In genomic region chr2:102839668-102840388, GRCh38 we compare ENCODE assay signal across 8 cellular contexts.
DNase-seq lines count a peak whose midpoint lies in the region; ATAC-seq and TF ChIP-seq lines count a peak whose summit lies in the region.

No MANE protein-coding gene starts in this region.

- no peak overlapping the region for H3K18ac ChIP-seq in IMR-90 (ENCODE audit: low read depth, low read length)

- no peaks in the 10 kb centered on the region for H3F3A ChIP-seq in PC-3 (ENCODE audit: low read length, unreplicated experiment)

- CTCF ChIA-PET in IMR-90 (lab: Yijun Ruan, JAX) (interaction anchor here (1.1 to 2.6 kb wide), 3 partner anchors 11 to 31 kb away, joined by 3 to 11 read pairs (median 3); no protein-coding TSS in a partner anchor), PC-3 (lab: Charles Lee) (interaction anchor here (0.6 to 0.8 kb wide), 2 partner anchors 10 to 265 kb away, joined by 3 read pairs; no protein-coding TSS in a partner anchor)

- H3K4me2 ChIP-seq in IMR-90 (ENCODE audit: low read depth, low read length) = no peak overlapping the region
- H3K4me2 ChIP-seq in PC-3 (ENCODE audit: low read length) = no peak overlapping the region

- no peaks in the 10 kb centered on the region for H3K9me3 ChIP-seq in IMR-90 (ENCODE audit: control insufficient read depth, insufficient read depth, low read length)
- H3K9me3 ChIP-seq in PC-3 (ENCODE audit: low read length) = no peaks in the 10 kb centered on the region
- no peaks in the 10 kb centered on the region for H3K9me3 ChIP-seq in right lobe of liver

- H4K91ac ChIP-seq in IMR-90 (ENCODE audit: insufficient read depth, low read depth, low read length) = no peak overlapping the region

- H3K27ac ChIP-seq in IMR-90 (ENCODE audit: insufficient read depth, low read length) = no peak overlapping the region
- H3K27ac ChIP-seq in PC-3 (ENCODE audit: low read length) = no peak overlapping the region
- H3K27ac ChIP-seq in right lobe of liver = no peak overlapping the region

- H2AK5ac ChIP-seq in IMR-90 (ENCODE audit: low read depth, low read length) = no peak overlapping the region

- H3K4me1 Mint-ChIP-seq in type B pancreatic cell (ENCODE audit: unreplicated experiment) = peaks cover 4% of the 10 kb centered on the region

- 40% methylated on average over 3 of the region's 8 CpGs; no CpG with 5 or more reads in 1 of the 2 experiments for WGBS in IMR-90 (ENCODE audit: extremely low coverage in 2 of 2, insufficient read length in 1 of 2), 2 experiments
- WGBS in right lobe of liver (ENCODE audit: insufficient coverage, low coverage, low lambda C conversion rate, missing lambda C conversion rate) = 33% methylated on average over 8 of the region's 8 CpGs

- no peak overlapping the region for H2BK120ac ChIP-seq in IMR-90 (ENCODE audit: low read depth, low read length)

- H3K56ac ChIP-seq in IMR-90 (ENCODE audit: extremely low read depth, insufficient read depth, low read length) = no peak overlapping the region

- no peaks in the 10 kb centered on the region for H3K79me1 ChIP-seq in IMR-90 (ENCODE audit: low read depth in 1 of 2, low read length in 2 of 2)

- no TSS peak for BruUV-seq in IMR-90 (replicated peaks; lab: Mats Ljungman, UMichigan)
- BruUV-seq in PC-3 (replicated peaks; lab: Mats Ljungman, UMichigan) = no TSS peak

- H2AK9ac ChIP-seq in IMR-90 (replicated peaks; ENCODE audit: low read depth, low read length, poor library complexity) = no peak overlapping the region

- dilution Hi-C loops in IMR-90 (cut with HindIII; ENCODE audit: low sequenced_read_pairs, unreplicated experiment) = no loop called here

- H3K4me3 Mint-ChIP-seq in type B pancreatic cell = no peak overlapping the region

- H4K8ac ChIP-seq in IMR-90 (ENCODE audit: low read depth in 2 of 2, low read length in 2 of 2) = no peak overlapping the region

- intact Hi-C loops in IMR-90 (cut with micrococcal nuclease) = no loop called here
- intact Hi-C loops in PC-3 (cut with micrococcal nuclease) = no loop called here
- intact Hi-C loops in right lobe of liver (cut with DNase I) = no loop called here

- no peak for TF ChIP-seq RAD21 in IMR-90 (IDR thresholded peaks at IDR 0.05; ENCODE audit: low read length)

- H3K9ac ChIP-seq in IMR-90 (ENCODE audit: low read depth, low read length) (no peak overlapping the region), PC-3 (ENCODE audit: low read length) (no peak overlapping the region)

- in situ Hi-C loops in IMR-90 (cut with MboI; ENCODE audit: low sequenced_read_pairs) = no loop called here

- H2BK20ac ChIP-seq in IMR-90 (ENCODE audit: low read depth, low read length) = no peak overlapping the region

- no peak overlapping the region for H3K14ac ChIP-seq in IMR-90 (replicated peaks; ENCODE audit: low read depth, low read length)

- no peak overlapping the region for H3K27ac Mint-ChIP-seq in type B pancreatic cell

- H4K20me1 ChIP-seq in IMR-90 (ENCODE audit: insufficient read depth, low read length) (no peaks in the 10 kb centered on the region), PC-3 (ENCODE audit: low read length) (no peaks in the 10 kb centered on the region)

- TF ChIP-seq POLR2A in IMR-90 (IDR thresholded peaks at IDR 0.05; ENCODE audit: low read depth, low read length) = no peak
- TF ChIP-seq POLR2A in right lobe of liver (IDR thresholded peaks at IDR 0.05) = no peak

- no peak overlapping the region for H4K5ac ChIP-seq in IMR-90 (ENCODE audit: low read depth, low read length)

- H3K4me3 ChIP-seq in IMR-90 (ENCODE audit: insufficient read depth, low read depth, low read length) = no peak overlapping the region
- no peak overlapping the region for H3K4me3 ChIP-seq in PC-3 (ENCODE audit: low read length)
- no peak overlapping the region for H3K4me3 ChIP-seq in choroid plexus epithelial cell (ENCODE audit: low read depth, low read length)
- H3K4me3 ChIP-seq in right lobe of liver = no peak overlapping the region

- no peak overlapping the region for H2BK5ac ChIP-seq in IMR-90 (ENCODE audit: low read depth, low read length, poor library complexity, severe bottlenecking)

- no peaks in the 10 kb centered on the region for H3K9me2 ChIP-seq in PC-3 (replicated peaks; ENCODE audit: low read length)

- no peaks in the 10 kb centered on the region for H3K9me1 ChIP-seq in IMR-90 (ENCODE audit: insufficient read depth, low read length)

- H3K4me1 ChIP-seq in IMR-90 (ENCODE audit: control insufficient read depth, insufficient read depth, low read length) (no peaks in the 10 kb centered on the region), PC-3 (ENCODE audit: insufficient read depth, low read length) (no peaks in the 10 kb centered on the region), right lobe of liver (no peaks in the 10 kb centered on the region)

- ATAC-seq in IMR-90 (ENCODE audit: low read depth) (no peak), PC-3 (no peak), right lobe of liver (peak in 3 of 4 donors; percentile 49 to 57 (median 49)), GM18502 (IDR thresholded peaks at IDR 0.05; ENCODE audit: poor library complexity, unreplicated experiment) (no peak)

- no peaks in the 10 kb centered on the region for H3K36me3 Mint-ChIP-seq in type B pancreatic cell

- no peaks in the 10 kb centered on the region for H3K79me2 ChIP-seq in PC-3 (ENCODE audit: low read length)

- peak; percentile 64 for TF ChIP-seq CTCF in IMR-90 (conservative IDR thresholded peaks at IDR 0.05; ENCODE audit: low read depth, low read length)
- peak; percentile 92 for TF ChIP-seq CTCF in PC-3 (conservative IDR thresholded peaks at IDR 0.05; ENCODE audit: low read depth, low read length)
- peak; percentile 75 for TF ChIP-seq CTCF in choroid plexus epithelial cell (conservative IDR thresholded peaks at IDR 0.05; ENCODE audit: low read depth, low read length)
- peak; percentile 65 to 83 (median 82) for TF ChIP-seq CTCF in right lobe of liver (IDR thresholded peaks at IDR 0.05)
- peak; percentile 90 for TF ChIP-seq CTCF in type B pancreatic cell (conservative IDR thresholded peaks at IDR 0.05)

- H2AFZ ChIP-seq in IMR-90 (replicated peaks; ENCODE audit: low read length, poor library complexity) (no peak overlapping the region), PC-3 (ENCODE audit: low read length) (no peak overlapping the region)

- no peak overlapping the region for H2BK15ac ChIP-seq in IMR-90 (ENCODE audit: low read depth, low read length)

- H3K27me3 ChIP-seq in IMR-90 (ENCODE audit: control insufficient read depth, insufficient read depth, low read length) (0 out of 2 replicates have a peak, but pooled peaks cover 1% of the 10 kb centered on the region), PC-3 (ENCODE audit: low read length) (no peaks in the 10 kb centered on the region), right lobe of liver (no peaks in the 10 kb centered on the region)

- no peak overlapping the region for H3K23ac ChIP-seq in IMR-90 (ENCODE audit: low read depth, low read length)

- no peaks in the 10 kb centered on the region for H3K27me3 Mint-ChIP-seq in type B pancreatic cell

- POLR2A ChIA-PET in IMR-90 (lab: Charles Lee; ENCODE audit: unreplicated experiment) = no interaction called here
- POLR2A ChIA-PET in PC-3 (lab: Charles Lee; ENCODE audit: unreplicated experiment) = no interaction called here

- H3K36me3 ChIP-seq in IMR-90 (ENCODE audit: control insufficient read depth, insufficient read depth, low read length) = no peaks in the 10 kb centered on the region
- no peaks in the 10 kb centered on the region for H3K36me3 ChIP-seq in PC-3 (ENCODE audit: low read depth, low read length)
- H3K36me3 ChIP-seq in right lobe of liver = no peaks in the 10 kb centered on the region

- DNase-seq in DMS79 treated with DMSO at 0.1 percent for 48 hours (lab: John Stamatoyannopoulos, UW) (peak; percentile 27), DMS79 (lab: John Stamatoyannopoulos, UW) (no peak), IMR-90 (peak; percentile 17), PC-3 (peak; percentile 78), choroid plexus epithelial cell (ENCODE audit: low read depth) (peak; percentile 57), right lobe of liver (no peak), type B pancreatic cell (ENCODE audit: extremely low spot score, unreplicated experiment) (no peak)

- H3K4ac ChIP-seq in IMR-90 (ENCODE audit: low read depth, low read length) = no peak overlapping the region

- no peaks in the 10 kb centered on the region for H3K9me3 Mint-ChIP-seq in type B pancreatic cell

TF ChIP-seq in IMR-90, 13 proteins besides CTCF, POLR2A, EP300 and RAD21:
- TF ChIP-seq CHD1 (IDR thresholded peaks at IDR 0.05; ENCODE audit: low read depth, low read length) (no peak), FOS (IDR thresholded peaks at IDR 0.05; ENCODE audit: low read depth, low read length) (no peak), SMC3 (IDR thresholded peaks at IDR 0.05; ENCODE audit: low read depth, low read length) (no peak), RCOR1 (IDR thresholded peaks at IDR 0.05; ENCODE audit: insufficient replicate concordance, low read length) (no peak), BHLHE40 (IDR thresholded peaks at IDR 0.05; ENCODE audit: low read depth, low read length) (no peak), MAZ (IDR thresholded peaks at IDR 0.05; ENCODE audit: borderline replicate concordance, low read depth, low read length) (no peak), NFE2L2 (IDR thresholded peaks at IDR 0.05; ENCODE audit: low read depth, low read length) (no peak), MXI1 (IDR thresholded peaks at IDR 0.05; ENCODE audit: borderline replicate concordance, low read depth, low read length) (no peak), CEBPB (IDR thresholded peaks at IDR 0.05; ENCODE audit: low read depth, low read length) (no peak), ELK1 (IDR thresholded peaks at IDR 0.05; ENCODE audit: borderline replicate concordance, low read depth, low read length) (no peak), MAFK (IDR thresholded peaks at IDR 0.05; ENCODE audit: low read depth, low read length) (no peak), USF2 (IDR thresholded peaks at IDR 0.05; ENCODE audit: low read depth, low read length) (no peak), RFX5 (IDR thresholded peaks at IDR 0.05; ENCODE audit: low read depth, low read length) (no peak)

Comparison
In these comparisons a context has a peak if more than half of its experiments do, and no peak if none do; other contexts are left out.
1. DNase-seq: peak in DMS79 treated with DMSO at 0.1 percent for 48 hours (single experiment), IMR-90 (single experiment), PC-3 (single experiment) and choroid plexus epithelial cell (single experiment); none in DMS79 (single experiment), right lobe of liver (0 of 3) and type B pancreatic cell (single experiment).
2. ATAC-seq: peak in right lobe of liver (3 of 4); none in IMR-90 (single experiment), PC-3 (single experiment) and GM18502 (single experiment).
3. Peak in every context shown above with its lines, with median percentiles within 50 percentile points of each other: CTCF ChIP-seq.